Comparison of ENCODE assay signal across 18 cellular contexts in the genomic region with DNA sequence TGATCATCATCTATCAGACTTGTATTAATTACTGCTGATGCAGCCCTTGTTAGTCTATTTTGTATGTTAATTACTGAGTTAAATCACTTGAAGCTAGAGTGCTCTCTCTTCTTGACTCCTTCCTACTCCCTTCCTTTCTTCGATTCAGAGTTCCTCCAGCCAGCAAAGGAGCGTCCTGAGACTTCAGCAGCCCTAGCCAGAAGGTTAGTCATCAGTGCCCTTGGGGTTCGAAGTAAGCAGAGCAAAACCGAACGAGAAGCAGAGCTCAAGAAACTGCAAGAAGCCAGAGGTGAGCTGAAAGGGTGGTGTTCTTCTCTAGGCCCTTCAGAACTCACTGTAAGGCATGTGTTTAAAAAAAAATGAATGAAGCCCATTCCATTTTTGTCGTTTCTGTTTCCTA. TPM values are rescaled to one million over a fixed set of nuclear protein-coding genes. Genes with fewer than 3 reads are reported as not detected.
A peak's percentile ranks its signal among the peaks of the same experiment; 100 is the strongest.
DNase-seq lines count a peak whose midpoint lies in the region; FAIRE-seq and TF ChIP-seq lines count a peak whose summit lies in the region.
"Had no signal": no experiment of that assay in that cellular context is flagged by ENCODE, and none has a peak within 500 bp of the region (broad histone marks: within the 10 kb centered on the region; RNA-seq: fewer than 3 reads in every experiment).

No MANE protein-coding gene starts in this region.

- DNase-seq in H9 (no peak), astrocyte (ENCODE audit: low read depth) (no peak), fibroblast of peridontal ligament (ENCODE audit: extremely low read depth) (peak; percentile 23), neural crest cell (ENCODE audit: low read depth, low spot score) (no peak), RKO (ENCODE audit: low spot score) (no peak), A172 (ENCODE audit: low spot score) (no peak)
- DNase-seq in effector CD4-positive, alpha-beta T cell = no peak
- DNase-seq: Caco-2; CD4-positive, CD25-positive, alpha-beta regulatory T cell; HCEC 1CT; IMR-90; NCI-H1105; NCI-H187 treated with DMSO at 0.1 percent for 48 hours; NCI-H446 treated with DMSO at 0.1 percent for 48 hours; NK-92 treated with Interleukin-12 subunit alpha and Interleukin-12 subunit beta, amount 100 ng/mL, for 24 hours had no signal

- peaks cover 0 to 21% (median 8%) of the 10 kb centered on the region in 3 experiments; a peak in 5 of 7 replicates for H3K36me3 Mint-ChIP-seq in H9 (ENCODE audit: insufficient read depth in 1 of 3, low read depth in 3 of 3)
- peaks cover 9% of the 10 kb centered on the region for H3K36me3 Mint-ChIP-seq in astrocyte (ENCODE audit: low read depth, unreplicated experiment)
- H3K36me3 Mint-ChIP-seq in neural crest cell (ENCODE audit: low read depth) = peaks cover 9% of the 10 kb centered on the region

- H3K23ac ChIP-seq in H9 (ENCODE audit: insufficient read length, low read depth, low read length) = no peak overlapping the region

- H3K79me2 ChIP-seq in H9 (ENCODE audit: insufficient read depth, low read length) = no peaks in the 10 kb centered on the region
- no peaks in the 10 kb centered on the region for H3K79me2 ChIP-seq in astrocyte (ENCODE audit: insufficient read depth, low read length)

- no peak overlapping the region for H3K56ac ChIP-seq in H9 (ENCODE audit: insufficient read length, low read depth, low read length)

- H4K91ac ChIP-seq in H9 (ENCODE audit: insufficient read length, low read depth, low read length) = no peak overlapping the region

- H3K79me1 ChIP-seq in H9 (ENCODE audit: insufficient read depth, low read depth, low read length, poor library complexity, severe bottlenecking) = no peaks in the 10 kb centered on the region

- H3K9me3 Mint-ChIP-seq in H9 (no peaks in the 10 kb centered on the region), astrocyte (ENCODE audit: unreplicated experiment) (no peaks in the 10 kb centered on the region), neural crest cell (no peaks in the 10 kb centered on the region)
- H3K9me3 Mint-ChIP-seq: CD4-positive, CD25-positive, alpha-beta regulatory T cell had no signal

- H3K27me3 Mint-ChIP-seq in H9 (ENCODE audit: low read depth) (no peaks in the 10 kb centered on the region), astrocyte (ENCODE audit: low read depth, unreplicated experiment) (no peaks in the 10 kb centered on the region), neural crest cell (ENCODE audit: low read depth) (no peaks in the 10 kb centered on the region)
- H3K27me3 Mint-ChIP-seq: B cell; CD4-positive, CD25-positive, alpha-beta regulatory T cell had no signal

- H2BK12ac ChIP-seq in H9 (ENCODE audit: insufficient read length, low read depth, low read length) = no peak overlapping the region

- no peak overlapping the region for H2AFZ ChIP-seq in H9 (ENCODE audit: low read length)
- H2AFZ ChIP-seq in astrocyte (ENCODE audit: low read depth, low read length) = no peak overlapping the region

- H4K5ac ChIP-seq in H9 (ENCODE audit: insufficient read length, low read depth, low read length) = no peak overlapping the region

- H2AK5ac ChIP-seq in H9 (ENCODE audit: insufficient read length, low read length) = no peak overlapping the region

- no peak overlapping the region for H3K14ac ChIP-seq in H9 (ENCODE audit: insufficient read depth, low read length)

- H2BK20ac ChIP-seq in H9 (ENCODE audit: low read depth, low read length, poor library complexity, severe bottlenecking) = no peak overlapping the region

- no peak overlapping the region for H4K8ac ChIP-seq in H9 (replicated peaks; ENCODE audit: insufficient read length, low read depth, low read length)

- no peak overlapping the region for H2BK15ac ChIP-seq in H9 (ENCODE audit: low read depth, low read length)

- FAIRE-seq in astrocyte (lab: Jason Lieb, UNC) = peak; percentile 59

- H3K27ac Mint-ChIP-seq in H9 = peak overlapping the region in 2 of 3 experiments; percentile 10 to 73; a peak in 2 of 7 replicates
- no peak overlapping the region for H3K27ac Mint-ChIP-seq in astrocyte (ENCODE audit: unreplicated experiment)
- H3K27ac Mint-ChIP-seq in neural crest cell (ENCODE audit: unreplicated experiment) = peak overlapping the region; percentile 87
- H3K27ac Mint-ChIP-seq: B cell had no signal

- peaks cover 8% of the 10 kb centered on the region for H3K36me3 ChIP-seq in astrocyte (ENCODE audit: insufficient read depth, low read length)

- H3K4me2 ChIP-seq in H9 (ENCODE audit: insufficient read depth, insufficient read length, low read length) (no peak overlapping the region), astrocyte (ENCODE audit: low read length) (no peak overlapping the region)

- H2BK120ac ChIP-seq in H9 (ENCODE audit: low read depth, low read length, poor library complexity, severe bottlenecking) = no peak overlapping the region

- H3K27me3 ChIP-seq in H9 (ENCODE audit: insufficient read depth, low read length) (no peaks in the 10 kb centered on the region), astrocyte (ENCODE audit: insufficient read depth, low read length) (no peaks in the 10 kb centered on the region)
- H3K27me3 ChIP-seq: SJSA1 had no signal

- no peak overlapping the region for H3K4ac ChIP-seq in H9 (ENCODE audit: low read depth, low read length)

- no peaks in the 10 kb centered on the region for H4K20me1 ChIP-seq in H9 (ENCODE audit: control insufficient read depth, insufficient read depth, insufficient read length)
- H4K20me1 ChIP-seq in astrocyte (ENCODE audit: insufficient read depth, low read length) = no peaks in the 10 kb centered on the region

- no peak for TF ChIP-seq CTCF in H9 (conservative IDR thresholded peaks at IDR 0.05)
- TF ChIP-seq CTCF in astrocyte (IDR thresholded peaks at IDR 0.05; ENCODE audit: insufficient read depth, low read depth, low read length) = no peak
- TF ChIP-seq CTCF in neural crest cell (conservative IDR thresholded peaks at IDR 0.05) = no peak

- H3K18ac ChIP-seq in H9 (ENCODE audit: insufficient read length, low read depth, low read length) = no peak overlapping the region

- H3K4me1 ChIP-seq in H9 (ENCODE audit: insufficient read depth, low read length) (no peaks in the 10 kb centered on the region), astrocyte (ENCODE audit: insufficient read depth, low read length) (no peaks in the 10 kb centered on the region)
- H3K4me1 ChIP-seq: Caco-2, SJSA1 had no signal

- no peak overlapping the region for H3T11ph ChIP-seq in H9 (ENCODE audit: low read length)

- H2BK5ac ChIP-seq in H9 (ENCODE audit: insufficient read length, low read length) = no peak overlapping the region

- no peak overlapping the region for H3K4me3 ChIP-seq in astrocyte (ENCODE audit: insufficient read depth, low read depth, low read length)
- H3K4me3 ChIP-seq: SJSA1 had no signal

- WGBS in H9 (ENCODE audit: extremely low coverage, insufficient read length, low lambda C conversion rate) = no CpG with 5 or more reads among the region's 6 CpGs

- no peaks in the 10 kb centered on the region for H3K9me3 ChIP-seq in H9 (ENCODE audit: control insufficient read depth, low read depth, low read length)
- no peaks in the 10 kb centered on the region for H3K9me3 ChIP-seq in astrocyte (ENCODE audit: insufficient read depth, low read depth, low read length)
- H3K9me3 ChIP-seq: Caco-2, SJSA1 had no signal

- H3K4me1 Mint-ChIP-seq in H9 = peaks cover 2 to 5% of the 10 kb centered on the region in 2 experiments; a peak in 3 of 4 replicates
- H3K4me1 Mint-ChIP-seq in astrocyte (ENCODE audit: low read depth, unreplicated experiment) = no peaks in the 10 kb centered on the region
- H3K4me1 Mint-ChIP-seq in neural crest cell = no peaks in the 10 kb centered on the region
- H3K4me1 Mint-ChIP-seq: B cell had no signal

- H3K27ac ChIP-seq in H9 (ENCODE audit: insufficient read length, low read depth, low read length) = no peak overlapping the region
- no peak overlapping the region for H3K27ac ChIP-seq in astrocyte (ENCODE audit: low read depth, low read length)
- H3K27ac ChIP-seq: SJSA1 had no signal

- H3K4me3 Mint-ChIP-seq in H9 = no peak overlapping the region
- no peak overlapping the region for H3K4me3 Mint-ChIP-seq in astrocyte (ENCODE audit: unreplicated experiment)
- H3K4me3 Mint-ChIP-seq in neural crest cell = no peak overlapping the region
- H3K4me3 Mint-ChIP-seq: B cell had no signal

- no peaks in the 10 kb centered on the region for H3K23me2 ChIP-seq in H9 (ENCODE audit: insufficient read length, low read depth, low read length, poor library complexity, severe bottlenecking)

- H3K9ac ChIP-seq in H9 (ENCODE audit: extremely low read depth, insufficient read length, low read length) (no peak overlapping the region), astrocyte (ENCODE audit: low read length) (no peak overlapping the region)

RNA-seq across cellular contexts. Expression of gene LOXL4, which starts 32.1 kb away (rescaled TPM):
- 0.13 and 0.18 TPM in 2 replicates for total RNA-seq in H9 (2021)
- total RNA-seq in astrocyte = 26.6 and 41.2 TPM in 2 replicates
- 1.5 and 1.7 TPM in 2 replicates for total RNA-seq in neural crest cell
- total RNA-seq in A172 (2014; rRNA removed; shearing (Covaris generic)) = 15.4 and 24.9 TPM in 2 replicates
- total RNA-seq: B cell; CD4-positive, CD25-positive, alpha-beta regulatory T cell; HT1080 had no signal
